In genomic region chrX:49277520-49277799, GRCh38 we compare ENCODE assay signal across 21 cellular contexts. TPM values are rescaled to one million over a fixed set of nuclear protein-coding genes. Genes with fewer than 3 reads are reported as not detected.
DNase-seq lines count a peak whose midpoint lies in the region; ATAC-seq, FAIRE-seq and TF ChIP-seq lines count a peak whose summit lies in the region.
"Had no signal": no experiment of that assay in that cellular context is flagged by ENCODE, and none has a peak within 500 bp of the region (broad histone marks: within the 10 kb centered on the region; RNA-seq: fewer than 3 reads in every experiment).

No MANE protein-coding gene starts in this region.

- BruUV-seq in K562 (replicated peaks; lab: Mats Ljungman, UMichigan), result no TSS peak

- no peaks in the 10 kb centered on the region for H3K27me3 ChIP-seq in K562 (ENCODE audit: control insufficient read depth in 2 of 2, insufficient read depth in 2 of 2, low read length in 2 of 2)
- H3K27me3 ChIP-seq: uterus had no signal

- H3K9me3 ChIP-seq in T-helper 17 cell (ENCODE audit: control insufficient read depth, low read length, poor library complexity, severe bottlenecking) (no peaks in the 10 kb centered on the region), K562 (replicated peaks; ENCODE audit: control insufficient read depth, insufficient read depth, low read depth, low read length) (no peaks in the 10 kb centered on the region)
- H3K9me3 ChIP-seq: BLaER1 treated with 17β-estradiol and CSF1 and Interleukin-3, amounts not matched to agents 10 nM and 100 nM; uterus had no signal

- CTCF ChIA-PET in K562 (lab: Yijun Ruan, JAX; ENCODE audit: low intra/inter-chr PET ratio), result no interaction called here

- peak; percentile 54 for FAIRE-seq in K562 (lab: Jason Lieb, UNC)

- peaks cover 3% of the 10 kb centered on the region for H3K36me3 Mint-ChIP-seq in activated T-cell treated with anti-CD3 and anti-CD28 coated beads, Interleukin-2, amount 50 U/mL, for 4 hours (ENCODE audit: insufficient read depth)
- peaks cover 2% of the 10 kb centered on the region for H3K36me3 Mint-ChIP-seq in T-helper 17 cell (ENCODE audit: low read depth)
- H3K36me3 Mint-ChIP-seq in stimulated activated effector memory CD8-positive, alpha-beta T cell treated with anti-CD3 and anti-CD28 coated beads, Interleukin-12 subunit alpha, Interleukin-12 subunit beta, amount 100 ng/mL, for 72 hours, result peaks cover 30% of the 10 kb centered on the region

- H3K27ac Mint-ChIP-seq in T-helper 17 cell, result peak overlapping the region; percentile 91
- H3K27ac Mint-ChIP-seq in stimulated activated effector memory CD8-positive, alpha-beta T cell treated with anti-CD3 and anti-CD28 coated beads, Interleukin-12 subunit alpha, Interleukin-12 subunit beta, amount 100 ng/mL, for 72 hours, result peak overlapping the region; percentile 93

- no peak overlapping the region; a peak in 1 of 4 replicates for H3K9ac ChIP-seq in K562 (ENCODE audit: insufficient read depth in 1 of 2, low read depth in 2 of 2, low read length in 2 of 2)
- H3K9ac ChIP-seq: BLaER1 treated with 17β-estradiol and CSF1 and Interleukin-3, amounts not matched to agents 10 nM and 100 nM had no signal

- TF ChIP-seq POLR2A in K562 (conservative IDR thresholded peaks at IDR 0.05), result no peak

- no peak for TF ChIP-seq EP300 in K562 (IDR thresholded peaks at IDR 0.05; ENCODE audit: low read length)

- POLR2A ChIA-PET in K562 (lab: Yijun Ruan, JAX), result no interaction called here

- no peaks in the 10 kb centered on the region for H3K9me1 ChIP-seq in K562 (ENCODE audit: control insufficient read depth, insufficient read depth, low read length)

- no peak for TF ChIP-seq RAD21 in K562 (CRISPR knock-in tag; conservative IDR thresholded peaks at IDR 0.05 in 1 of 2, IDR thresholded peaks at IDR 0.05 in 1 of 2)

- no peaks in the 10 kb centered on the region for H3K27me3 Mint-ChIP-seq in activated T-cell treated with anti-CD3 and anti-CD28 coated beads, Interleukin-2, amount 50 U/mL, for 4 hours (ENCODE audit: low read depth)
- no peaks in the 10 kb centered on the region for H3K27me3 Mint-ChIP-seq in T-helper 17 cell

- DNase-seq in activated T-cell treated with anti-CD3 and anti-CD28 coated beads, Interleukin-2, amount 50 U/mL, for 4 hours, result no peak
- no peak for DNase-seq in activated T-cell treated with anti-CD3 and anti-CD28 coated beads, Interleukin-2, amount 50 U/mL, for 1 hour
- DNase-seq in T-helper 17 cell (no peak), K562 (ENCODE audit: extremely low read depth in 1 of 4, low spot score in 3 of 4) (no peak), midbrain (lab: John Stamatoyannopoulos, UW) (no peak), NCI-H187 treated with DMSO at 0.1 percent for 48 hours (lab: John Stamatoyannopoulos, UW) (no peak)
- no peak for DNase-seq in stimulated activated effector memory CD8-positive, alpha-beta T cell treated with anti-CD3 and anti-CD28 coated beads, Interleukin-12 subunit alpha, Interleukin-12 subunit beta, amount 100 ng/mL, for 72 hours (ENCODE audit: low spot score in 2 of 2)
- DNase-seq: immature natural killer cell, Kasumi-1, NCI-H1092 treated with DMSO at 0.1 percent for 48 hours, NCI-H2081, right cardiac atrium had no signal

- 21% methylated on average over 3 of the region's 3 CpGs for WGBS in K562 (ENCODE audit: insufficient coverage, low coverage, missing lambda C conversion rate)

- H3K36me3 ChIP-seq in K562 (ENCODE audit: control insufficient read depth, insufficient read depth, low read length), result no peaks in the 10 kb centered on the region
- H3K36me3 ChIP-seq: uterus had no signal

- peaks cover 12 to 16% of the 10 kb centered on the region in 2 experiments; a peak in 4 of 5 replicates for H3K4me1 ChIP-seq in K562 (replicated peaks in 1 of 2; ENCODE audit: control insufficient read depth in 2 of 2, insufficient read depth in 2 of 2, low read length in 2 of 2)
- H3K4me1 ChIP-seq: uterus had no signal

- H3K79me2 ChIP-seq in K562 (ENCODE audit: control insufficient read depth, insufficient read depth, low read length), result peaks cover 7% of the 10 kb centered on the region

- H3K9me3 Mint-ChIP-seq in activated T-cell treated with anti-CD3 and anti-CD28 coated beads, Interleukin-2, amount 50 U/mL, for 4 hours, result no peaks in the 10 kb centered on the region
- no peaks in the 10 kb centered on the region for H3K9me3 Mint-ChIP-seq in stimulated activated effector memory CD8-positive, alpha-beta T cell treated with anti-CD3 and anti-CD28 coated beads, Interleukin-12 subunit alpha, Interleukin-12 subunit beta, amount 100 ng/mL, for 72 hours

- in situ Hi-C loops in K562 (cut with MboI), result no loop called here

- TF ChIP-seq CTCF in K562 (IDR thresholded peaks at IDR 0.05 in 2 of 3, conservative IDR thresholded peaks at IDR 0.05 in 1 of 3; ENCODE audit: insufficient read depth in 2 of 3, low read depth in 1 of 3, low read length in 3 of 3), result no peak

- ATAC-seq in activated T-cell treated with anti-CD3 and anti-CD28 coated beads, Interleukin-2, amount 50 U/mL, for 4 hours, result peak; percentile 40 to 44
- ATAC-seq in T-helper 17 cell (no peak), K562 (no peak), GM18511 (IDR thresholded peaks at IDR 0.05; ENCODE audit: unreplicated experiment) (no peak)
- ATAC-seq in stimulated activated effector memory CD8-positive, alpha-beta T cell treated with anti-CD3 and anti-CD28 coated beads, Interleukin-12 subunit alpha, Interleukin-12 subunit beta, amount 100 ng/mL, for 72 hours, result peak; percentile 60
- ATAC-seq: HCT116 had no signal

- H3K4me3 ChIP-seq in K562, result no peak overlapping the region
- H3K4me3 ChIP-seq: BLaER1 treated with 17β-estradiol and CSF1 and Interleukin-3, amounts not matched to agents 10 nM and 100 nM; uterus had no signal

- peak overlapping the region; percentile 44; the same call in 1 of the 2 replicates for H2AFZ ChIP-seq in K562 (ENCODE audit: low read depth, low read length)

- H3K4me2 ChIP-seq in K562 (ENCODE audit: insufficient read depth, low read length), result peak overlapping the region; percentile 1; the same call in 1 of the 2 replicates
- H3K4me2 ChIP-seq: BLaER1 treated with 17β-estradiol and CSF1 and Interleukin-3, amounts not matched to agents 10 nM and 100 nM had no signal

- H3K4me3 Mint-ChIP-seq in activated T-cell treated with anti-CD3 and anti-CD28 coated beads, Interleukin-2, amount 50 U/mL, for 4 hours, result peak overlapping the region; percentile 73
- peak overlapping the region; percentile 69 for H3K4me3 Mint-ChIP-seq in T-helper 17 cell
- peak overlapping the region; percentile 80 for H3K4me3 Mint-ChIP-seq in stimulated activated effector memory CD8-positive, alpha-beta T cell treated with anti-CD3 and anti-CD28 coated beads, Interleukin-12 subunit alpha, Interleukin-12 subunit beta, amount 100 ng/mL, for 72 hours
- H3K4me3 Mint-ChIP-seq: immature natural killer cell had no signal

- intact Hi-C loops in K562 (cut with micrococcal nuclease), result no loop called here

- H3K27ac ChIP-seq in K562 (ENCODE audit: extremely low read depth, low read depth, low read length), result no peak overlapping the region
- H3K27ac ChIP-seq: BLaER1 treated with 17β-estradiol and CSF1 and Interleukin-3, amounts not matched to agents 10 nM and 100 nM had no signal

- peaks cover 85% of the 10 kb centered on the region for H3K4me1 Mint-ChIP-seq in activated T-cell treated with anti-CD3 and anti-CD28 coated beads, Interleukin-2, amount 50 U/mL, for 4 hours (ENCODE audit: low read depth)
- H3K4me1 Mint-ChIP-seq in T-helper 17 cell, result peaks cover 53% of the 10 kb centered on the region
- H3K4me1 Mint-ChIP-seq in stimulated activated effector memory CD8-positive, alpha-beta T cell treated with anti-CD3 and anti-CD28 coated beads, Interleukin-12 subunit alpha, Interleukin-12 subunit beta, amount 100 ng/mL, for 72 hours, result peaks cover 66% of the 10 kb centered on the region

- no peaks in the 10 kb centered on the region for H4K20me1 ChIP-seq in K562 (replicated peaks; ENCODE audit: control insufficient read depth, insufficient read depth, low read length)

RNA-seq across cellular contexts. Expression of gene PPP1R3F, which starts 7.9 kb away (rescaled TPM):
- total RNA-seq in activated T-cell treated with anti-CD3 and anti-CD28 coated beads, Interleukin-2, amount 50 U/mL, for 4 hours, result 1 to 10 TPM; 2.4 to 3.4 (median 3.1) TPM
- total RNA-seq in T-helper 17 cell, result 10 to 100 TPM in 1 of 2 donors, 1 to 10 TPM in 1; 8.3 to 10.8 TPM
- total RNA-seq in K562 (2011; cell fraction: chromatin; rRNA removed; ENCODE audit: low replicate concordance), result 1.2 and 2.2 TPM in 2 replicates
- 2.7 and 5.1 TPM in 2 replicates for total RNA-seq in K562 (2011; cell fraction: nucleolus; rRNA removed)
- 0.88 and 1.1 TPM in 2 replicates for total RNA-seq in K562 (2011; cell fraction: nucleoplasm; rRNA removed)
- total RNA-seq in K562 (2014; rRNA removed), result 0.54 and 0.69 TPM in 2 replicates
- total RNA-seq in K562 (2014; rRNA removed; fragmentation: Illumina TruSeq; extraction: Trizol), result 0.06 and 0.18 TPM in 2 replicates
- total RNA-seq in K562 (2015; rRNA removed; fragmentation: Illumina TruSeq; extraction: Trizol), result 0.57 and 0.91 TPM in 2 replicates
- 0.81 and 0.86 TPM in 2 replicates for total RNA-seq in K562 (2021)
- 0.32 and 0.61 TPM in 2 replicates for polyA plus RNA-seq in K562 (2011; rRNA removed)
- polyA plus RNA-seq in K562 (2011; cell fraction: cytosol; rRNA removed), result 0.38 and 0.52 TPM in 2 replicates
- polyA plus RNA-seq in K562 (2011; cell fraction: nucleus; rRNA removed), result 1.6 and 2.2 TPM in 2 replicates
- 0.39 and 1.00 TPM in 2 replicates for polyA plus RNA-seq in K562 (2012)
- polyA plus RNA-seq in K562 (2014; fragmentation: Illumina TruSeq; extraction: Trizol), result 0.16 and 0.32 TPM in 2 replicates
- under 1 TPM in 1 of 2 experiments, not detected in 1; 0.03 TPM for polyA plus RNA-seq in K562 (2014; fragmentation: Nextera tagmentation; extraction: Ambion mirVana)
- polyA plus RNA-seq in K562 (2014; rRNA removed), result 0.56 and 1.1 TPM in 2 replicates
- 0.18 and 0.36 TPM in 2 replicates for polyA minus RNA-seq in K562 (2011; rRNA and poly(A)+ RNA removed)
- not detected in 2 replicates for polyA minus RNA-seq in K562 (2011; cell fraction: cytosol; rRNA and poly(A)+ RNA removed)
- 3.0 and 3.4 TPM in 2 replicates for polyA minus RNA-seq in K562 (2011; cell fraction: nucleus; rRNA and poly(A)+ RNA removed)

RNA-seq across cellular contexts. Expression of gene FOXP3, which starts 12.9 kb away (rescaled TPM):
- total RNA-seq in activated T-cell treated with anti-CD3 and anti-CD28 coated beads, Interleukin-2, amount 50 U/mL, for 4 hours, result 10 to 100 TPM; 14.7 to 18.5 (median 16.1) TPM
- 10 to 100 TPM; 16.1 to 19.1 TPM for total RNA-seq in T-helper 17 cell
- total RNA-seq in K562 (2011; cell fraction: chromatin; rRNA removed; ENCODE audit: low replicate concordance), result 0.19 TPM in 1 of 2 replicates, not detected in the other
- 0.26 and 0.33 TPM in 2 replicates for total RNA-seq in K562 (2011; cell fraction: nucleolus; rRNA removed)
- total RNA-seq in K562 (2011; cell fraction: nucleoplasm; rRNA removed), result 0.31 TPM in 1 of 2 replicates, not detected in the other
- total RNA-seq in K562 (2014; rRNA removed), result not detected in 2 replicates
- 0.07 TPM in 1 of 2 replicates, not detected in the other for total RNA-seq in K562 (2014; rRNA removed; fragmentation: Illumina TruSeq; extraction: Trizol)
- total RNA-seq in K562 (2015; rRNA removed; fragmentation: Illumina TruSeq; extraction: Trizol), result 0.08 TPM in 1 of 2 replicates, not detected in the other
- total RNA-seq in K562 (2021), result 0.16 and 0.24 TPM in 2 replicates
- polyA plus RNA-seq in K562 (2011; rRNA removed), result 0.07 and 0.12 TPM in 2 replicates
- polyA plus RNA-seq in K562 (2011; cell fraction: cytosol; rRNA removed), result 0.18 and 0.22 TPM in 2 replicates
- polyA plus RNA-seq in K562 (2011; cell fraction: nucleus; rRNA removed), result 0.20 and 0.24 TPM in 2 replicates
- 0.30 and 0.40 TPM in 2 replicates for polyA plus RNA-seq in K562 (2012)
- polyA plus RNA-seq in K562 (2014; fragmentation: Illumina TruSeq; extraction: Trizol), result 0.13 and 0.29 TPM in 2 replicates
- under 1 TPM in 1 of 2 experiments, not detected in 1; 0.04 TPM for polyA plus RNA-seq in K562 (2014; fragmentation: Nextera tagmentation; extraction: Ambion mirVana)
- polyA plus RNA-seq in K562 (2014; rRNA removed), result not detected in 2 replicates
- polyA minus RNA-seq in K562 (2011; rRNA and poly(A)+ RNA removed), result 0.14 TPM in 1 of 2 replicates, not detected in the other
- polyA minus RNA-seq in K562 (2011; cell fraction: cytosol; rRNA and poly(A)+ RNA removed), result not detected in 2 replicates
- polyA minus RNA-seq in K562 (2011; cell fraction: nucleus; rRNA and poly(A)+ RNA removed), result not detected in 2 replicates
- total RNA-seq: HT-29, osteoblast, RPMI7951, uterus had no signal

RNA-seq across cellular contexts. Expression of gene GAGE10, which starts 26.0 kb away (rescaled TPM):
- total RNA-seq in activated T-cell treated with anti-CD3 and anti-CD28 coated beads, Interleukin-2, amount 50 U/mL, for 4 hours, result not detected
- total RNA-seq in T-helper 17 cell (not detected), K562 (2014; rRNA removed) (0.33 TPM in 1 of 2 replicates, not detected in the other), K562 (2014; rRNA removed; fragmentation: Illumina TruSeq; extraction: Trizol) (0.93 and 0.95 TPM in 2 replicates), K562 (2015; rRNA removed; fragmentation: Illumina TruSeq; extraction: Trizol) (not detected in 2 replicates), K562 (2021) (0.80 and 1.3 TPM in 2 replicates)
- total RNA-seq in K562 (2011; cell fraction: chromatin; rRNA removed; ENCODE audit: low replicate concordance), result 1.3 TPM in 1 of 2 replicates, not detected in the other
- total RNA-seq in K562 (2011; cell fraction: nucleolus; rRNA removed), result 2.3 TPM in 1 of 2 replicates, not detected in the other
- total RNA-seq in K562 (2011; cell fraction: nucleoplasm; rRNA removed), result 5.6 TPM in 1 of 2 replicates, not detected in the other
- polyA plus RNA-seq in K562 (2011; rRNA removed) (0.70 and 3.1 TPM in 2 replicates), K562 (2014; fragmentation: Illumina TruSeq; extraction: Trizol) (not detected in 2 replicates), K562 (2014; fragmentation: Nextera tagmentation; extraction: Ambion mirVana) (under 1 TPM; 0.96 TPM), K562 (2014; rRNA removed) (0.36 TPM in 1 of 2 replicates, not detected in the other)
- polyA plus RNA-seq in K562 (2011; cell fraction: cytosol; rRNA removed), result 0.31 and 1.4 TPM in 2 replicates
- polyA plus RNA-seq in K562 (2011; cell fraction: nucleus; rRNA removed), result 3.3 and 3.6 TPM in 2 replicates
- 25.5 and 33.9 TPM in 2 replicates for polyA plus RNA-seq in K562 (2012)
- polyA minus RNA-seq in K562 (2011; rRNA and poly(A)+ RNA removed), result 5.6 and 14.6 TPM in 2 replicates
- not detected in 2 replicates for polyA minus RNA-seq in K562 (2011; cell fraction: cytosol; rRNA and poly(A)+ RNA removed)
- not detected in 2 replicates for polyA minus RNA-seq in K562 (2011; cell fraction: nucleus; rRNA and poly(A)+ RNA removed)
- total RNA-seq: HT-29, liver, NCI-H460, osteoblast, right cardiac atrium, RPMI7951, uterus had no signal
- polyA plus RNA-seq: immature natural killer cell, liver, right cardiac atrium had no signal

RNA-seq across cellular contexts. Expression of gene CCDC22, which starts 42.2 kb away (rescaled TPM):
- 10 to 100 TPM; 22.7 to 23.4 (median 22.8) TPM for total RNA-seq in activated T-cell treated with anti-CD3 and anti-CD28 coated beads, Interleukin-2, amount 50 U/mL, for 4 hours
- 10 to 100 TPM; 18.2 to 22.8 TPM for total RNA-seq in T-helper 17 cell
- total RNA-seq in K562 (2011; cell fraction: chromatin; rRNA removed; ENCODE audit: low replicate concordance), result 18.9 and 51.1 TPM in 2 replicates
- 27.2 and 29.1 TPM in 2 replicates for total RNA-seq in K562 (2011; cell fraction: nucleolus; rRNA removed)
- total RNA-seq in K562 (2011; cell fraction: nucleoplasm; rRNA removed), result 22.7 and 25.3 TPM in 2 replicates
- 13.5 and 14.0 TPM in 2 replicates for total RNA-seq in K562 (2014; rRNA removed)
- 2.5 and 3.6 TPM in 2 replicates for total RNA-seq in K562 (2014; rRNA removed; fragmentation: Illumina TruSeq; extraction: Trizol)
- total RNA-seq in K562 (2015; rRNA removed; fragmentation: Illumina TruSeq; extraction: Trizol), result 6.6 and 7.1 TPM in 2 replicates
- total RNA-seq in K562 (2021), result 20.9 and 22.7 TPM in 2 replicates
- 11.7 and 26.4 TPM in 2 replicates for polyA plus RNA-seq in K562 (2011; rRNA removed)
- polyA plus RNA-seq in K562 (2011; cell fraction: cytosol; rRNA removed), result 19.0 and 32.2 TPM in 2 replicates
- polyA plus RNA-seq in K562 (2011; cell fraction: nucleus; rRNA removed), result 72.0 and 73.7 TPM in 2 replicates
- 14.8 and 30.0 TPM in 2 replicates for polyA plus RNA-seq in K562 (2012)
- polyA plus RNA-seq in K562 (2014; fragmentation: Illumina TruSeq; extraction: Trizol), result 5.1 and 12.0 TPM in 2 replicates
- polyA plus RNA-seq in K562 (2014; fragmentation: Nextera tagmentation; extraction: Ambion mirVana), result under 1 TPM; 0.32 to 0.74 TPM
- polyA plus RNA-seq in K562 (2014; rRNA removed), result 11.1 and 13.6 TPM in 2 replicates
- polyA minus RNA-seq in K562 (2011; rRNA and poly(A)+ RNA removed), result 12.0 and 15.2 TPM in 2 replicates
- 21.5 and 24.4 TPM in 2 replicates for polyA minus RNA-seq in K562 (2011; cell fraction: cytosol; rRNA and poly(A)+ RNA removed)
- 9.8 and 17.3 TPM in 2 replicates for polyA minus RNA-seq in K562 (2011; cell fraction: nucleus; rRNA and poly(A)+ RNA removed)

RNA-seq across cellular contexts. Expression of gene CACNA1F, which starts 44.3 kb away (rescaled TPM):
- total RNA-seq in activated T-cell treated with anti-CD3 and anti-CD28 coated beads, Interleukin-2, amount 50 U/mL, for 4 hours, result under 1 TPM in 2 of 3 donors, not detected in 1; 0.13 to 0.19 TPM
- total RNA-seq in T-helper 17 cell (under 1 TPM; 0.47 to 0.67 TPM), K562 (2014; rRNA removed) (under 0.01 TPM in 1 of 2 replicates, not detected in the other), K562 (2014; rRNA removed; fragmentation: Illumina TruSeq; extraction: Trizol) (not detected in 2 replicates), K562 (2015; rRNA removed; fragmentation: Illumina TruSeq; extraction: Trizol) (not detected in 2 replicates), K562 (2021) (0.04 TPM in 2 replicates)
- 2.0 TPM in 2 replicates for total RNA-seq in K562 (2011; cell fraction: chromatin; rRNA removed; ENCODE audit: low replicate concordance)
- 0.79 and 0.83 TPM in 2 replicates for total RNA-seq in K562 (2011; cell fraction: nucleolus; rRNA removed)
- 0.84 and 1.7 TPM in 2 replicates for total RNA-seq in K562 (2011; cell fraction: nucleoplasm; rRNA removed)
- polyA plus RNA-seq in K562 (2011; rRNA removed) (0.13 and 0.37 TPM in 2 replicates), K562 (2014; fragmentation: Illumina TruSeq; extraction: Trizol) (0.01 and 0.03 TPM in 2 replicates), K562 (2014; fragmentation: Nextera tagmentation; extraction: Ambion mirVana) (under 1 TPM in 1 of 2 experiments, not detected in 1; 0.01 TPM), K562 (2014; rRNA removed) (0.15 and 0.41 TPM in 2 replicates)
- 0.10 and 0.22 TPM in 2 replicates for polyA plus RNA-seq in K562 (2011; cell fraction: cytosol; rRNA removed)
- polyA plus RNA-seq in K562 (2011; cell fraction: nucleus; rRNA removed), result 1.5 and 1.9 TPM in 2 replicates
- 0.10 and 0.36 TPM in 2 replicates for polyA plus RNA-seq in K562 (2012)
- 0.04 and 0.06 TPM in 2 replicates for polyA minus RNA-seq in K562 (2011; rRNA and poly(A)+ RNA removed)
- polyA minus RNA-seq in K562 (2011; cell fraction: cytosol; rRNA and poly(A)+ RNA removed), result not detected in 2 replicates
- polyA minus RNA-seq in K562 (2011; cell fraction: nucleus; rRNA and poly(A)+ RNA removed), result 0.27 and 0.56 TPM in 2 replicates
- total RNA-seq: HT-29, liver, osteoblast, RPMI7951 had no signal

Comparison
In these comparisons a context has a peak if more than half of its experiments do, and no peak if none do; other contexts are left out.
1. ATAC-seq: peak in activated T-cell treated with anti-CD3 and anti-CD28 coated beads, Interleukin-2, amount 50 U/mL, for 4 hours (2 of 2) and stimulated activated effector memory CD8-positive, alpha-beta T cell treated with anti-CD3 and anti-CD28 coated beads, Interleukin-12 subunit alpha, Interleukin-12 subunit beta, amount 100 ng/mL, for 72 hours (single experiment); none in T-helper 17 cell (single experiment), K562 (single experiment) and GM18511 (single experiment).
2. RNA of gene FOXP3, which starts 12.9 kb away (total RNA-seq): 16.1 to 19.1 TPM in T-helper 17 cell and 14.7 to 18.5 TPM in activated T-cell treated with anti-CD3 and anti-CD28 coated beads, Interleukin-2, amount 50 U/mL, for 4 hours; 0.07 to 0.33 TPM in K562; every median in the first group is over 10 times any median in the second.
3. Peak in every context shown above with its lines, with median percentiles within 50 percentile points of each other: H3K4me3 Mint-ChIP-seq.